In genomic region chr3:160754371-160754854, GRCh38 we compare ENCODE assay signal across 1 cellular context.
TF ChIP-seq lines count a peak whose summit lies in the region.

No MANE protein-coding gene starts in this region.

TF ChIP-seq in HepG2, 621 proteins besides CTCF, POLR2A, EP300 and RAD21 (continued from another document and continues in another):
- TF ChIP-seq PHB2 (IDR thresholded peaks at IDR 0.05; ENCODE audit: partially characterized antibody): no peak
- no peak for TF ChIP-seq ZNF772 (CRISPR knock-in tag; IDR thresholded peaks at IDR 0.05)
- TF ChIP-seq ZNF513 (CRISPR knock-in tag; conservative IDR thresholded peaks at IDR 0.05): no peak
- TF ChIP-seq FOXP4 (CRISPR knock-in tag; IDR thresholded peaks at IDR 0.05): no peak
- no peak for TF ChIP-seq RERE (CRISPR knock-in tag; IDR thresholded peaks at IDR 0.05; ENCODE audit: low read depth)
- no peak for TF ChIP-seq RBFOX2 (IDR thresholded peaks at IDR 0.05; ENCODE audit: low read depth, low read length)
- TF ChIP-seq CENPBD1 (CRISPR knock-in tag; IDR thresholded peaks at IDR 0.05; ENCODE audit: borderline replicate concordance, low read depth): no peak
- no peak for TF ChIP-seq SOX13 (IDR thresholded peaks at IDR 0.05)
- no peak for TF ChIP-seq SOX13 (CRISPR knock-in tag; conservative IDR thresholded peaks at IDR 0.05 in 1 of 2, IDR thresholded peaks at IDR 0.05 in 1 of 2)
- no peak for TF ChIP-seq SMARCE1 (IDR thresholded peaks at IDR 0.05; ENCODE audit: borderline replicate concordance)
- no peak for TF ChIP-seq ARID4A (CRISPR knock-in tag; IDR thresholded peaks at IDR 0.05; ENCODE audit: borderline replicate concordance)
- no peak for TF ChIP-seq RFXANK (CRISPR knock-in tag; IDR thresholded peaks at IDR 0.05)
- no peak for TF ChIP-seq TCF7L2 (IDR thresholded peaks at IDR 0.05; ENCODE audit: low read depth, low read length)
- TF ChIP-seq TBL1XR1 (IDR thresholded peaks at IDR 0.05; ENCODE audit: borderline replicate concordance, low read length, partially characterized antibody): no peak
- 0 out of 2 replicates have a peak, but pooled peaks have one; percentile 50 for TF ChIP-seq ZNF501 (CRISPR knock-in tag; IDR thresholded peaks at IDR 0.05)
- TF ChIP-seq, protein P1, sequence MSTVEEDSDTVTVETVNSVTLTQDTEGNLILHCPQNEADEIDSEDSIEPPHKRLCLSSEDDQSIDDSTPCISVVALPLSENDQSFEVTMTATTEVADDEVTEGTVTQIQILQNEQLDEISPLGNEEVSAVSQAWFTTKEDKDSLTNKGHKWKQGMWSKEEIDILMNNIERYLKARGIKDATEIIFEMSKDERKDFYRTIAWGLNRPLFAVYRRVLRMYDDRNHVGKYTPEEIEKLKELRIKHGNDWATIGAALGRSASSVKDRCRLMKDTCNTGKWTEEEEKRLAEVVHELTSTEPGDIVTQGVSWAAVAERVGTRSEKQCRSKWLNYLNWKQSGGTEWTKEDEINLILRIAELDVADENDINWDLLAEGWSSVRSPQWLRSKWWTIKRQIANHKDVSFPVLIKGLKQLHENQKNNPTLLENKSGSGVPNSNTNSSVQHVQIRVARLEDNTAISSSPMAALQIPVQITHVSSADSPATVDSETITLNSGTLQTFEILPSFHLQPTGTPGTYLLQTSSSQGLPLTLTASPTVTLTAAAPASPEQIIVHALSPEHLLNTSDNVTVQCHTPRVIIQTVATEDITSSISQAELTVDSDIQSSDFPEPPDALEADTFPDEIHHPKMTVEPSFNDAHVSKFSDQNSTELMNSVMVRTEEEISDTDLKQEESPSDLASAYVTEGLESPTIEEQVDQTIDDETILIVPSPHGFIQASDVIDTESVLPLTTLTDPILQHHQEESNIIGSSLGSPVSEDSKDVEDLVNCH (CRISPR knock-in tag; IDR thresholded peaks at IDR 0.05): no peak
- TF ChIP-seq, protein P2, sequence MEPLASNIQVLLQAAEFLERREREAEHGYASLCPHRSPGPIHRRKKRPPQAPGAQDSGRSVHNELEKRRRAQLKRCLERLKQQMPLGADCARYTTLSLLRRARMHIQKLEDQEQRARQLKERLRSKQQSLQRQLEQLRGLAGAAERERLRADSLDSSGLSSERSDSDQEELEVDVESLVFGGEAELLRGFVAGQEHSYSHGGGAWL (CRISPR knock-in tag; IDR thresholded peaks at IDR 0.05): peak; percentile 18; the same call in 1 of the 2 replicates
- TF ChIP-seq ZNF441 (CRISPR knock-in tag; IDR thresholded peaks at IDR 0.05; ENCODE audit: borderline replicate concordance): no peak
- TF ChIP-seq CAMTA2 (CRISPR knock-in tag; IDR thresholded peaks at IDR 0.05; ENCODE audit: borderline replicate concordance): no peak
- no peak for TF ChIP-seq ZNF776 (CRISPR knock-in tag; IDR thresholded peaks at IDR 0.05)
- no peak for TF ChIP-seq THAP11 (CRISPR knock-in tag; IDR thresholded peaks at IDR 0.05)
- TF ChIP-seq AHDC1 (CRISPR knock-in tag; IDR thresholded peaks at IDR 0.05; ENCODE audit: borderline replicate concordance): 0 out of 2 replicates have a peak, but pooled peaks have one; percentile 23
- no peak for TF ChIP-seq ZKSCAN8 (CRISPR knock-in tag; IDR thresholded peaks at IDR 0.05; ENCODE audit: borderline replicate concordance)
- TF ChIP-seq NCOA2 (CRISPR knock-in tag; IDR thresholded peaks at IDR 0.05): no peak
- no peak for TF ChIP-seq SSRP1 (CRISPR knock-in tag; IDR thresholded peaks at IDR 0.05)
- 0 out of 2 replicates have a peak, but pooled peaks have one; percentile 13 for TF ChIP-seq ZNF414 (CRISPR knock-in tag; IDR thresholded peaks at IDR 0.05)
- TF ChIP-seq MAFG (CRISPR knock-in tag; IDR thresholded peaks at IDR 0.05): no peak
- TF ChIP-seq MIER2 (CRISPR knock-in tag; IDR thresholded peaks at IDR 0.05): peak; percentile 86
- TF ChIP-seq RXRB (CRISPR knock-in tag; IDR thresholded peaks at IDR 0.05; ENCODE audit: borderline replicate concordance): no peak
- no peak for TF ChIP-seq ZNF160 (CRISPR knock-in tag; IDR thresholded peaks at IDR 0.05)
- no peak for TF ChIP-seq ZMYM3 (CRISPR knock-in tag; IDR thresholded peaks at IDR 0.05)
- 0 out of 2 replicates have a peak, but pooled peaks have one; percentile 17 for TF ChIP-seq KMT2A (CRISPR knock-in tag; IDR thresholded peaks at IDR 0.05)
